In the genomic region with DNA sequence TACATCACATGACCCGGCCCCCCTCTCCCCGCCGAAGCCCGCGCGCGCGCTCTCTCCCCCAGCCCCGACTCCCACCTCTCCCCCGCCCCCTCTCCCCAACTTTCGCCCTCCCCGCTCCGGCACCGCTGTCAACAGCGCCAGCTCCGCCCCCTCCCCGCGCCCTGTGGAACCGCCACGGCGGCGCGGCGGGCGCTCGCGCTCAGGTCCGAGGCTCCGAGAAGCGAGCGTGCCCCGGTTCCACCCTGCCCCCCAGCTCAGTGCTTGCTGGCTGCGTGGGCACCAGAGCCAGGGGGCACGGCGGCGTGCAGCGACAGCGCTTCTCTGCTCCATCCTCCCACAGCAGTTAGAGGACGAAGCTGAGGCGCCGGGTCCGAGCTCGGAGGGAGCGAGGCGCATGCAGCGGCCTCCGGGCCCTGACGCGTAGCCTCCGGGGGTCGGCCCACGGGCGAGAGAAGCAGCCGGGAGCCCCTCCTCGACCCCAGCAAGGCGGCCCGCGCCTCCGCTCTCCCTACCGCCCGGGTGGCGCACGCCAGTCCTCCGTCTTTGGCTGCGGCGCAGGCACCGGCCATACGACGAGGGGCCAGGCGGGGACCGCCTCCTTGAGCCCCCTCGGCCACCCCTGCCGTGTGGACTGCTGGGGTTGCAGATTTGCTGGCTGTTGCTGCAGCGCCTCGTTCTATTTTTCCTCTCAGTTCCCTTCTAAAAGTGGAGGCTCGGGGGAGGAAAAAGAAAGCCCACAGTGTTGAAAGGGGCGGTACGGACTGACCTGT, we compare ENCODE assay signal across 1 cellular context.
TF ChIP-seq lines count a peak whose summit lies in the region.

No MANE protein-coding gene starts in this region.

TF ChIP-seq in K562, 482 proteins besides CTCF, POLR2A, EP300 and RAD21 (continued from another document and continues in another):
- TF ChIP-seq, protein P1, sequence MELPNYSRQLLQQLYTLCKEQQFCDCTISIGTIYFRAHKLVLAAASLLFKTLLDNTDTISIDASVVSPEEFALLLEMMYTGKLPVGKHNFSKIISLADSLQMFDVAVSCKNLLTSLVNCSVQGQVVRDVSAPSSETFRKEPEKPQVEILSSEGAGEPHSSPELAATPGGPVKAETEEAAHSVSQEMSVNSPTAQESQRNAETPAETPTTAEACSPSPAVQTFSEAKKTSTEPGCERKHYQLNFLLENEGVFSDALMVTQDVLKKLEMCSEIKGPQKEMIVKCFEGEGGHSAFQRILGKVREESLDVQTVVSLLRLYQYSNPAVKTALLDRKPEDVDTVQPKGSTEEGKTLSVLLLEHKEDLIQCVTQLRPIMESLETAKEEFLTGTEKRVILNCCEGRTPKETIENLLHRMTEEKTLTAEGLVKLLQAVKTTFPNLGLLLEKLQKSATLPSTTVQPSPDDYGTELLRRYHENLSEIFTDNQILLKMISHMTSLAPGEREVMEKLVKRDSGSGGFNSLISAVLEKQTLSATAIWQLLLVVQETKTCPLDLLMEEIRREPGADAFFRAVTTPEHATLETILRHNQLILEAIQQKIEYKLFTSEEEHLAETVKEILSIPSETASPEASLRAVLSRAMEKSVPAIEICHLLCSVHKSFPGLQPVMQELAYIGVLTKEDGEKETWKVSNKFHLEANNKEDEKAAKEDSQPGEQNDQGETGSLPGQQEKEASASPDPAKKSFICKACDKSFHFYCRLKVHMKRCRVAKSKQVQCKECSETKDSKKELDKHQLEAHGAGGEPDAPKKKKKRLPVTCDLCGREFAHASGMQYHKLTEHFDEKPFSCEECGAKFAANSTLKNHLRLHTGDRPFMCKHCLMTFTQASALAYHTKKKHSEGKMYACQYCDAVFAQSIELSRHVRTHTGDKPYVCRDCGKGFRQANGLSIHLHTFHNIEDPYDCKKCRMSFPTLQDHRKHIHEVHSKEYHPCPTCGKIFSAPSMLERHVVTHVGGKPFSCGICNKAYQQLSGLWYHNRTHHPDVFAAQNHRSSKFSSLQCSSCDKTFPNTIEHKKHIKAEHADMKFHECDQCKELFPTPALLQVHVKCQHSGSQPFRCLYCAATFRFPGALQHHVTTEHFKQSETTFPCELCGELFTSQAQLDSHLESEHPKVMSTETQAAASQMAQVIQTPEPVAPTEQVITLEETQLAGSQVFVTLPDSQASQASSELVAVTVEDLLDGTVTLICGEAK (IDR thresholded peaks at IDR 0.05), result no peak
- TF ChIP-seq, protein P1 (CRISPR knock-in tag; IDR thresholded peaks at IDR 0.05), result no peak
- no peak for TF ChIP-seq ZNF239 (CRISPR knock-in tag; IDR thresholded peaks at IDR 0.05)
- 0 out of 2 replicates have a peak, but pooled peaks have one; percentile 56 for TF ChIP-seq ZNF740 (CRISPR knock-in tag; IDR thresholded peaks at IDR 0.05)
- no peak for TF ChIP-seq ZNF740 (tag; IDR thresholded peaks at IDR 0.05)
- no peak for TF ChIP-seq KHSRP (IDR thresholded peaks at IDR 0.05)
- no peak for TF ChIP-seq U2AF1 (optimal IDR thresholded peaks at IDR 0.05; ENCODE audit: low read depth, low read length)
- TF ChIP-seq YBX1 (IDR thresholded peaks at IDR 0.05), result no peak
- TF ChIP-seq KLF6 (CRISPR knock-in tag; IDR thresholded peaks at IDR 0.05; ENCODE audit: borderline replicate concordance), result no peak
- no peak for TF ChIP-seq ZNF41 (CRISPR knock-in tag; conservative IDR thresholded peaks at IDR 0.05)
- TF ChIP-seq HDAC2 (IDR thresholded peaks at IDR 0.05), result no peak
- TF ChIP-seq SMARCA4 (IDR thresholded peaks at IDR 0.05), result no peak
- TF ChIP-seq PPARD (CRISPR knock-in tag; IDR thresholded peaks at IDR 0.05), result no peak
- no peak for TF ChIP-seq MLLT1 (IDR thresholded peaks at IDR 0.05)
- TF ChIP-seq, protein P2, sequence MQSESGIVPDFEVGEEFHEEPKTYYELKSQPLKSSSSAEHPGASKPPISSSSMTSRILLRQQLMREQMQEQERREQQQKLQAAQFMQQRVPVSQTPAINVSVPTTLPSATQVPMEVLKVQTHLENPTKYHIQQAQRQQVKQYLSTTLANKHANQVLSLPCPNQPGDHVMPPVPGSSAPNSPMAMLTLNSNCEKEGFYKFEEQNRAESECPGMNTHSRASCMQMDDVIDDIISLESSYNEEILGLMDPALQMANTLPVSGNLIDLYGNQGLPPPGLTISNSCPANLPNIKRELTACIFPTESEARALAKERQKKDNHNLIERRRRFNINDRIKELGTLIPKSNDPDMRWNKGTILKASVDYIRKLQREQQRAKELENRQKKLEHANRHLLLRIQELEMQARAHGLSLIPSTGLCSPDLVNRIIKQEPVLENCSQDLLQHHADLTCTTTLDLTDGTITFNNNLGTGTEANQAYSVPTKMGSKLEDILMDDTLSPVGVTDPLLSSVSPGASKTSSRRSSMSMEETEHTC (IDR thresholded peaks at IDR 0.05), result no peak
- peak; percentile 72; the same call in 1 of the 2 replicates for TF ChIP-seq E2F4 (CRISPR knock-in tag; IDR thresholded peaks at IDR 0.05; ENCODE audit: low read depth)
- no peak for TF ChIP-seq STAT5A (IDR thresholded peaks at IDR 0.05; ENCODE audit: borderline replicate concordance, low read length)
- TF ChIP-seq, protein P3, sequence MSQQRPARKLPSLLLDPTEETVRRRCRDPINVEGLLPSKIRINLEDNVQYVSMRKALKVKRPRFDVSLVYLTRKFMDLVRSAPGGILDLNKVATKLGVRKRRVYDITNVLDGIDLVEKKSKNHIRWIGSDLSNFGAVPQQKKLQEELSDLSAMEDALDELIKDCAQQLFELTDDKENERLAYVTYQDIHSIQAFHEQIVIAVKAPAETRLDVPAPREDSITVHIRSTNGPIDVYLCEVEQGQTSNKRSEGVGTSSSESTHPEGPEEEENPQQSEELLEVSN (IDR thresholded peaks at IDR 0.05; ENCODE audit: borderline replicate concordance in 1 of 2, extremely low read depth in 1 of 2, insufficient read depth in 1 of 2, insufficient read length in 1 of 2, low read depth in 1 of 2, low read length in 1 of 2, poor library complexity in 1 of 2, severe bottlenecking in 1 of 2), result no peak
- TF ChIP-seq ZKSCAN1 (IDR thresholded peaks at IDR 0.05; ENCODE audit: low read depth, low read length), result no peak
- no peak for TF ChIP-seq ATF1 (CRISPR knock-in tag; IDR thresholded peaks at IDR 0.05)
- peak; percentile 40; the same call in 1 of the 2 replicates for TF ChIP-seq ATF1 (tag; IDR thresholded peaks at IDR 0.05)
- TF ChIP-seq RAD51 (IDR thresholded peaks at IDR 0.05; ENCODE audit: borderline replicate concordance, low read depth), result no peak
- no peak for TF ChIP-seq FOXA3 (CRISPR knock-in tag; conservative IDR thresholded peaks at IDR 0.05 in 1 of 2, IDR thresholded peaks at IDR 0.05 in 1 of 2)
- no peak for TF ChIP-seq DLX4 (CRISPR knock-in tag; IDR thresholded peaks at IDR 0.05)
- TF ChIP-seq, protein P4, sequence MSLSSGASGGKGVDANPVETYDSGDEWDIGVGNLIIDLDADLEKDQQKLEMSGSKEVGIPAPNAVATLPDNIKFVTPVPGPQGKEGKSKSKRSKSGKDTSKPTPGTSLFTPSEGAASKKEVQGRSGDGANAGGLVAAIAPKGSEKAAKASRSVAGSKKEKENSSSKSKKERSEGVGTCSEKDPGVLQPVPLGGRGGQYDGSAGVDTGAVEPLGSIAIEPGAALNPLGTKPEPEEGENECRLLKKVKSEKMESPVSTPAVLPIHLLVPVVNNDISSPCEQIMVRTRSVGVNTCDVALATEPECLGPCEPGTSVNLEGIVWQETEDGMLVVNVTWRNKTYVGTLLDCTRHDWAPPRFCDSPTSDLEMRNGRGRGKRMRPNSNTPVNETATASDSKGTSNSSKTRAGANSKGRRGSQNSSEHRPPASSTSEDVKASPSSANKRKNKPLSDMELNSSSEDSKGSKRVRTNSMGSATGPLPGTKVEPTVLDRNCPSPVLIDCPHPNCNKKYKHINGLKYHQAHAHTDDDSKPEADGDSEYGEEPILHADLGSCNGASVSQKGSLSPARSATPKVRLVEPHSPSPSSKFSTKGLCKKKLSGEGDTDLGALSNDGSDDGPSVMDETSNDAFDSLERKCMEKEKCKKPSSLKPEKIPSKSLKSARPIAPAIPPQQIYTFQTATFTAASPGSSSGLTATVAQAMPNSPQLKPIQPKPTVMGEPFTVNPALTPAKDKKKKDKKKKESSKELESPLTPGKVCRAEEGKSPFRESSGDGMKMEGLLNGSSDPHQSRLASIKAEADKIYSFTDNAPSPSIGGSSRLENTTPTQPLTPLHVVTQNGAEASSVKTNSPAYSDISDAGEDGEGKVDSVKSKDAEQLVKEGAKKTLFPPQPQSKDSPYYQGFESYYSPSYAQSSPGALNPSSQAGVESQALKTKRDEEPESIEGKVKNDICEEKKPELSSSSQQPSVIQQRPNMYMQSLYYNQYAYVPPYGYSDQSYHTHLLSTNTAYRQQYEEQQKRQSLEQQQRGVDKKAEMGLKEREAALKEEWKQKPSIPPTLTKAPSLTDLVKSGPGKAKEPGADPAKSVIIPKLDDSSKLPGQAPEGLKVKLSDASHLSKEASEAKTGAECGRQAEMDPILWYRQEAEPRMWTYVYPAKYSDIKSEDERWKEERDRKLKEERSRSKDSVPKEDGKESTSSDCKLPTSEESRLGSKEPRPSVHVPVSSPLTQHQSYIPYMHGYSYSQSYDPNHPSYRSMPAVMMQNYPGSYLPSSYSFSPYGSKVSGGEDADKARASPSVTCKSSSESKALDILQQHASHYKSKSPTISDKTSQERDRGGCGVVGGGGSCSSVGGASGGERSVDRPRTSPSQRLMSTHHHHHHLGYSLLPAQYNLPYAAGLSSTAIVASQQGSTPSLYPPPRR (CRISPR knock-in tag; IDR thresholded peaks at IDR 0.05; ENCODE audit: borderline replicate concordance), result no peak
- TF ChIP-seq RFX7 (CRISPR knock-in tag; IDR thresholded peaks at IDR 0.05), result no peak
- TF ChIP-seq OTX1 (CRISPR knock-in tag; IDR thresholded peaks at IDR 0.05), result no peak
- no peak for TF ChIP-seq XRCC3 (IDR thresholded peaks at IDR 0.05)
